Comparison of ENCODE assay signal across 12 cellular contexts in the genomic region with DNA sequence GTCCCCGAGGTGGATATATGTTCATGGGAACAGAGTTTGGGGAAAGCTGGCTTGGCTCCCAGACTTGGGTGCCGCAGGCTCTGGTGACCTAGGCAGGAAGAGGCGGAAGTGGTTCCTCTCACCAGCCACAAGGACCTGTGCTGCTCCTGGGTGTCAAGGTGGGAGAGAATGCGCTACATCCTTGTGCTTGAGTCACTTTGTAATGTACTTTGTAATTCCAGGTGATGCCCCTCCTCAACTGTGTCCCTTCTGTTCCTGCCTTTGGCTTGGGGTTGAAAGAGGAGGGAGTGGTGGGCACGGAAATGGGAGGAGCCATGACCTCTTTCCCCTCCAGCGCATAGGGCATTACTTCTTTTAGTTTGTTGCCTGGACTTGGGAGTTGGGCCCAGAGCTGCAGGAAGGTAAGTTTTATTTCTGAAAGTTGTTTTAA. TPM values are rescaled to one million over a fixed set of nuclear protein-coding genes. Genes with fewer than 3 reads are reported as not detected.
DNase-seq lines count a peak whose midpoint lies in the region; ATAC-seq and TF ChIP-seq lines count a peak whose summit lies in the region.
"Had no signal": no experiment of that assay in that cellular context is flagged by ENCODE, and none has a peak within 500 bp of the region (broad histone marks: within the 10 kb centered on the region; RNA-seq: fewer than 3 reads in every experiment).

No MANE protein-coding gene starts in this region.

- DNase-seq in RPMI7951 (ENCODE audit: low read depth) (peak; percentile 71), esophagus squamous epithelium (lab: John Stamatoyannopoulos, UW) (no peak), AG08396 (ENCODE audit: low spot score) (no peak), HuH-7 (ENCODE audit: low spot score) (no peak)
- no peak for DNase-seq in naive thymus-derived CD8-positive, alpha-beta T cell
- no peak for DNase-seq in stimulated activated CD4-positive, alpha-beta T cell treated with anti-CD3 and anti-CD28 coated beads, Interleukin-1b, Interleukin-23, amount 100 ng/mL, for 48 hours
- DNase-seq: brain microvascular endothelial cell; OCI-M1; stimulated activated naive B cell treated with anti-CD40 and anti-IgM and Interleukin-4, amounts not matched to agents 10 μg/mL and 1 μg/mL and 100 μg/mL, for 72 hours had no signal

- peaks cover 44% of the 10 kb centered on the region for H3K4me1 ChIP-seq in BLaER1
- peaks cover 0 to 54% (median 8%) of the 10 kb centered on the region in 3 donors for H3K4me1 ChIP-seq in esophagus squamous epithelium

- H3K9me3 ChIP-seq in BLaER1 (no peaks in the 10 kb centered on the region), esophagus squamous epithelium (no peaks in the 10 kb centered on the region)

- H3K27ac Mint-ChIP-seq in naive thymus-derived CD8-positive, alpha-beta T cell: peak overlapping the region; percentile 10 to 86 (median 66)
- H3K27ac Mint-ChIP-seq: progenitor cell of endocrine pancreas had no signal

- no peak overlapping the region for H3K4me3 ChIP-seq in BLaER1
- peak overlapping the region in 2 of 4 donors; percentile 11 to 42 for H3K4me3 ChIP-seq in esophagus squamous epithelium

- peaks cover 80% of the 10 kb centered on the region for H4K20me1 ChIP-seq in BLaER1

- 62 to 63% methylated on average over 5 to 6 of the region's 6 CpGs for WGBS in esophagus squamous epithelium, 2 donors

- intact Hi-C loops in esophagus squamous epithelium (cut with DNase I): no loop called here

- H3K36me3 Mint-ChIP-seq in naive thymus-derived CD8-positive, alpha-beta T cell: peaks cover 0 to 16% (median 0%) of the 10 kb centered on the region in 3 donors

- POLR2A ChIA-PET in naive thymus-derived CD8-positive, alpha-beta T cell (lab: Charles Lee): no interaction called here

- no peak overlapping the region for H3K9ac ChIP-seq in BLaER1

- H3K9me3 Mint-ChIP-seq in naive thymus-derived CD8-positive, alpha-beta T cell: no peaks in the 10 kb centered on the region
- H3K9me3 Mint-ChIP-seq: stimulated activated naive B cell treated with anti-CD40 and anti-IgM and Interleukin-4, amounts not matched to agents 10 μg/mL and 1 μg/mL and 100 μg/mL, for 72 hours had no signal

- no peaks in the 10 kb centered on the region for H3K27me3 Mint-ChIP-seq in naive thymus-derived CD8-positive, alpha-beta T cell
- H3K27me3 Mint-ChIP-seq: progenitor cell of endocrine pancreas; stimulated activated naive B cell treated with anti-CD40 and anti-IgM and Interleukin-4, amounts not matched to agents 10 μg/mL and 1 μg/mL and 100 μg/mL, for 72 hours had no signal

- ATAC-seq in naive thymus-derived CD8-positive, alpha-beta T cell: no peak
- no peak for ATAC-seq in HG03135 (IDR thresholded peaks at IDR 0.05; ENCODE audit: unreplicated experiment)
- ATAC-seq: stimulated activated naive B cell treated with anti-CD40 and anti-IgM and Interleukin-4, amounts not matched to agents 10 μg/mL and 1 μg/mL and 100 μg/mL, for 72 hours had no signal

- H3K27me3 ChIP-seq in BLaER1 (no peaks in the 10 kb centered on the region), esophagus squamous epithelium (no peaks in the 10 kb centered on the region)
- H3K27me3 ChIP-seq: brain microvascular endothelial cell had no signal

- peaks cover 41 to 74% (median 70%) of the 10 kb centered on the region in 4 donors for H3K4me1 Mint-ChIP-seq in naive thymus-derived CD8-positive, alpha-beta T cell

- no peak overlapping the region for H3K27ac ChIP-seq in BLaER1
- H3K27ac ChIP-seq in esophagus squamous epithelium: peak overlapping the region in 3 of 4 donors; percentile 30 to 74 (median 50)
- H3K27ac ChIP-seq: brain microvascular endothelial cell had no signal

- TF ChIP-seq CTCF in esophagus squamous epithelium (IDR thresholded peaks at IDR 0.05): no peak

- H3K36me3 ChIP-seq in BLaER1 (0 out of 2 replicates have a peak, but pooled peaks cover 4% of the 10 kb centered on the region), esophagus squamous epithelium (no peaks in the 10 kb centered on the region)
- H3K36me3 ChIP-seq: brain microvascular endothelial cell had no signal

- peak overlapping the region; percentile 31; the same call in 1 of the 2 replicates for H3K4me2 ChIP-seq in BLaER1

- peak overlapping the region in 4 of 10 donors; percentile 19 to 63 (median 33) for H3K4me3 Mint-ChIP-seq in naive thymus-derived CD8-positive, alpha-beta T cell
- H3K4me3 Mint-ChIP-seq: stimulated activated naive B cell treated with anti-CD40 and anti-IgM and Interleukin-4, amounts not matched to agents 10 μg/mL and 1 μg/mL and 100 μg/mL, for 72 hours had no signal

- TF ChIP-seq POLR2A in esophagus squamous epithelium (IDR thresholded peaks at IDR 0.05): no peak

RNA-seq across cellular contexts. Expression of a gene that starts 10.9 kb away (rescaled TPM):
- 5.9 and 6.5 TPM in 2 replicates for total RNA-seq in RPMI7951 (2014; rRNA removed; shearing (Covaris generic))
- 10 to 100 TPM in 1 of 4 donors, 1 to 10 TPM in 3; 8.5 to 13.7 (median 9.2) TPM for total RNA-seq in esophagus squamous epithelium
- total RNA-seq in naive thymus-derived CD8-positive, alpha-beta T cell: 10 to 100 TPM; 41.5 to 53.7 TPM
- polyA plus RNA-seq in naive thymus-derived CD8-positive, alpha-beta T cell: 1 to 10 TPM; 5.4 to 6.3 (median 5.6) TPM
